Comparison of ENCODE assay signal across 18 cellular contexts in genomic region chr10:87915406-87915805, GRCh38. TPM values are rescaled to one million over a fixed set of nuclear protein-coding genes. Genes with fewer than 3 reads are reported as not detected.
A peak's percentile ranks its signal among the peaks of the same experiment; 100 is the strongest.
DNase-seq lines count a peak whose midpoint lies in the region; ATAC-seq and TF ChIP-seq lines count a peak whose summit lies in the region.
"Had no signal": no experiment of that assay in that cellular context is flagged by ENCODE, and none has a peak within 500 bp of the region (broad histone marks: within the 10 kb centered on the region; RNA-seq: fewer than 3 reads in every experiment).

No MANE protein-coding gene starts in this region.

- peaks cover 15 to 17% of the 10 kb centered on the region in 2 donors for H3K9me3 Mint-ChIP-seq in stimulated activated naive B cell treated with anti-CD40 and anti-IgM and Interleukin-4, amounts not matched to agents 10 μg/mL and 1 μg/mL and 100 μg/mL, for 72 hours

- peaks cover 53 to 77% of the 10 kb centered on the region in 2 donors for H3K36me3 Mint-ChIP-seq in stimulated activated naive B cell treated with anti-CD40 and anti-IgM and Interleukin-4, amounts not matched to agents 10 μg/mL and 1 μg/mL and 100 μg/mL, for 72 hours

- no peak for ATAC-seq in stimulated activated naive B cell treated with anti-CD40 and anti-IgM and Interleukin-4, amounts not matched to agents 10 μg/mL and 1 μg/mL and 100 μg/mL, for 72 hours (replicated peaks)
- ATAC-seq in GM18498 (IDR thresholded peaks at IDR 0.05; ENCODE audit: unreplicated experiment), result no peak
- ATAC-seq in HG02885 (IDR thresholded peaks at IDR 0.05; ENCODE audit: poor library complexity, unreplicated experiment), result no peak

- CTCF ChIA-PET in RWPE1 (lab: Yijun Ruan, JAX), result interaction anchor here (0.8 kb wide), 1 partner anchor 470 kb away, joined by 4 read pairs; no protein-coding TSS in a partner anchor

- no peak for TF ChIP-seq CTCF in RWPE1 (conservative IDR thresholded peaks at IDR 0.05; ENCODE audit: low read depth)

- POLR2A ChIA-PET in RWPE1 (lab: Yijun Ruan, JAX; ENCODE audit: low non-redundant PET), result no interaction called here

- DNase-seq in NCI-H82 (lab: John Stamatoyannopoulos, UW), result peak; percentile 15
- DNase-seq in NCI-H82 treated with DMSO at 0.1 percent for 48 hours (lab: John Stamatoyannopoulos, UW; ENCODE audit: unreplicated experiment), result no peak
- no peak for DNase-seq in RWPE1 (ENCODE audit: low spot score)
- DNase-seq in iPS-NIHi7 (ENCODE audit: extremely low spot score), result peak; percentile 42
- DNase-seq in stimulated activated naive B cell treated with anti-CD40 and anti-IgM and Interleukin-4, amounts not matched to agents 10 μg/mL and 1 μg/mL and 100 μg/mL, for 72 hours, result no peak
- no peak for DNase-seq in dermis blood vessel endothelial cell
- DNase-seq: activated CD4-positive, CD25-positive, alpha-beta regulatory T cell treated with anti-CD3 and anti-CD28 coated beads, Interleukin-2, amount 50 U/mL, for 72 hours; DMS 273 treated with DMSO at 0.1 percent for 48 hours; naive B cell; NCI-H187 treated with DMSO at 0.1 percent for 48 hours; NCI-H446; stimulated activated CD4-positive, alpha-beta T cell treated with anti-CD3 and anti-CD28 coated beads, Interleukin-2, amount 100 ng/mL, for 48 hours had no signal

- peak overlapping the region; percentile 20 for H3K27ac Mint-ChIP-seq in stimulated activated naive B cell treated with anti-CD40 and anti-IgM and Interleukin-4, amounts not matched to agents 10 μg/mL and 1 μg/mL and 100 μg/mL, for 72 hours
- H3K27ac Mint-ChIP-seq: activated naive CD8-positive, alpha-beta T cell; dendritic cell treated with granulocyte-macrophage colony-stimulating factor and Interleukin-4, amounts not matched to agents 40 ng/mL and 50 ng/mL, for 4 days had no signal

- peaks cover 21 to 42% of the 10 kb centered on the region in 2 donors for H3K4me1 Mint-ChIP-seq in stimulated activated naive B cell treated with anti-CD40 and anti-IgM and Interleukin-4, amounts not matched to agents 10 μg/mL and 1 μg/mL and 100 μg/mL, for 72 hours

- H3K27ac ChIP-seq in RWPE1, result peak overlapping the region; percentile 59
- H3K27ac ChIP-seq: 22Rv1, BLaER1 had no signal

- no peaks in the 10 kb centered on the region for H3K27me3 Mint-ChIP-seq in stimulated activated naive B cell treated with anti-CD40 and anti-IgM and Interleukin-4, amounts not matched to agents 10 μg/mL and 1 μg/mL and 100 μg/mL, for 72 hours
- H3K27me3 Mint-ChIP-seq: activated naive CD8-positive, alpha-beta T cell; dendritic cell treated with granulocyte-macrophage colony-stimulating factor and Interleukin-4, amounts not matched to agents 40 ng/mL and 50 ng/mL, for 4 days; naive B cell had no signal

- H3K4me3 Mint-ChIP-seq in stimulated activated naive B cell treated with anti-CD40 and anti-IgM and Interleukin-4, amounts not matched to agents 10 μg/mL and 1 μg/mL and 100 μg/mL, for 72 hours, result no peak overlapping the region
- H3K4me3 Mint-ChIP-seq: activated naive CD8-positive, alpha-beta T cell; dendritic cell treated with granulocyte-macrophage colony-stimulating factor and Interleukin-4, amounts not matched to agents 40 ng/mL and 50 ng/mL, for 4 days had no signal

RNA-seq across cellular contexts. Expression of gene PTEN, which starts 52.0 kb away (rescaled TPM):
- total RNA-seq in dermis blood vessel endothelial cell, result 121 and 122 TPM in 2 replicates

RNA-seq across cellular contexts. Expression of gene KLLN, which starts 52.1 kb away (rescaled TPM):
- total RNA-seq in dermis blood vessel endothelial cell, result 0.17 and 0.47 TPM in 2 replicates

Comparison
In these comparisons a context has a peak if more than half of its experiments do, and no peak if none do; other contexts are left out.
1. DNase-seq: peak in NCI-H82 (single experiment) and iPS-NIHi7 (single experiment); none in NCI-H82 treated with DMSO at 0.1 percent for 48 hours (single experiment), RWPE1 (single experiment), stimulated activated naive B cell treated with anti-CD40 and anti-IgM and Interleukin-4, amounts not matched to agents 10 μg/mL and 1 μg/mL and 100 μg/mL, for 72 hours (single experiment) and dermis blood vessel endothelial cell (single experiment).